ENCODE assay signal across 20 cellular contexts in genomic region chr9:100229136-100229535, GRCh38.
"Had no signal": no experiment of that assay in that cellular context is flagged by ENCODE, and none has a peak within 500 bp of the region (broad histone marks: within the 10 kb centered on the region; RNA-seq: fewer than 3 reads in every experiment).

No MANE protein-coding gene starts in this region.

- H3K4me3 ChIP-seq: adrenal gland, ascending aorta, hepatocyte, stomach, vagina had no signal

- ATAC-seq: activated T-cell treated with anti-CD3 and anti-CD28 coated beads, Interleukin-2, amount 50 U/mL, for 4 hours; esophagus mucosa; sciatic nerve; stimulated activated effector memory CD8-positive, alpha-beta T cell treated with anti-CD3 and anti-CD28 coated beads, Interleukin-12 subunit alpha, Interleukin-12 subunit beta, amount 100 ng/mL, for 72 hours; WTC11 had no signal

- DNase-seq: activated naive CD4-positive, alpha-beta T cell; activated T-cell treated with anti-CD3 and anti-CD28 coated beads, Interleukin-2, amount 50 U/mL, for 4 hours; effector CD4-positive, alpha-beta T cell; glutamatergic neuron; immature natural killer cell; kidney glomerular epithelial cell; naive B cell; posterior cingulate gyrus; small intestine; stimulated activated CD4-positive, alpha-beta T cell treated with anti-CD3 and anti-CD28 coated beads, Interleukin-2, amount 100 ng/mL, for 24 hours; stomach; T-helper 1 cell had no signal

- H3K4me2 ChIP-seq: hepatocyte had no signal

- H3K9me3 ChIP-seq: vagina had no signal

- H3K36me3 ChIP-seq: adrenal gland had no signal

- H3K27me3 ChIP-seq: adrenal gland, ascending aorta, hepatocyte, stomach, vagina had no signal

- H3K4me1 ChIP-seq: ascending aorta, stomach, vagina had no signal

- H3K27ac ChIP-seq: ascending aorta, hepatocyte, stomach, vagina had no signal

- H2AFZ ChIP-seq: hepatocyte had no signal

- H3K79me2 ChIP-seq: hepatocyte had no signal
